13 cellular contexts compared by ENCODE assay signal in the genomic region with DNA sequence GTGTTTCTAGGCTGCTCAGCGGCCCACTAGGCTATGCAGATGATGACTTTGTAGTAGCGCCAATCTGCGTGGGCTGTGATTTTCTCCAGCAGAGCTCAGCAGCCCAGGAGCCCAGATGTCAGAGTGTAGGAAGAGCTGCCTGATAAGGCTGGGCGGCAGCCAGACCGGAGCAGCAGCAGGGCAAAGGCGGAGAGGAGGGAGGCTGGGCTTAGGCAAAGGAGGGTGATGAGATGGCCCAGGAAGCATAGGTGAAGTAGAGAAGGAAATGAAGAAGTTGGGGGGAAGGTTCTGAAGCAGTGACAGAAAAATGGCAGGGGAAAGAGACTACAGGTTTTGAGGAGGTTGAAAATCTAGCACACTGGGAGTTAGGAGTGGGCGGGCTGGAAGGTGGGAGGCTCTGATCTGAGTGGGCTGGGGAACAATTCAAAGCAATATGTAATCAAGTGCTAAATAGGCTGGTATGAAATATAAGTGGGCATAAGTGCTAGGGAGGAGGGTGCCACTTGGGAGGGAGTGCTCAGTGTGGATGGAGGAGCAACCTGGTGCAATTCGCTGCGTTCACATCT. TPM values are rescaled to one million over a fixed set of nuclear protein-coding genes. Genes with fewer than 3 reads are reported as not detected.
DNase-seq lines count a peak whose midpoint lies in the region; ATAC-seq and TF ChIP-seq lines count a peak whose summit lies in the region.
"Had no signal": no experiment of that assay in that cellular context is flagged by ENCODE, and none has a peak within 500 bp of the region (broad histone marks: within the 10 kb centered on the region; RNA-seq: fewer than 3 reads in every experiment).

No MANE protein-coding gene starts in this region.

- no peaks in the 10 kb centered on the region for H3K36me3 Mint-ChIP-seq in HFFc6 (ENCODE audit: low read depth)
- no peaks in the 10 kb centered on the region for H3K36me3 Mint-ChIP-seq in activated T-helper 1 cell treated with anti-CD3 and anti-CD28 coated beads, Interleukin-12 subunit alpha, Interleukin-12 subunit beta, Interleukin-2, Interleukin-4 antibody, amounts not matched to agents 30 ng/mL and 10 ng/mL and 1 ng/mL, durations not matched to agents 14 hours and 24 hours and 36 hours (ENCODE audit: low read depth)

- H3K4me3 ChIP-seq in cardiac muscle cell = no peak overlapping the region
- H3K4me3 ChIP-seq: BLaER1, esophagus muscularis mucosa had no signal

- H3K36me3 ChIP-seq in cardiac muscle cell = no peaks in the 10 kb centered on the region
- H3K36me3 ChIP-seq: BLaER1, esophagus muscularis mucosa had no signal

- peaks cover 20% of the 10 kb centered on the region for H3K4me1 ChIP-seq in cardiac muscle cell (ENCODE audit: low read depth)
- H3K4me1 ChIP-seq: BLaER1 had no signal

- ATAC-seq in SK-N-SH treated with all-trans-retinoic acid at 6 μM for 48 hours = peak; percentile 79
- ATAC-seq: stimulated activated naive CD8-positive, alpha-beta T cell treated with anti-CD3 and anti-CD28 coated beads, Interleukin-15, Interleukin-2, amounts not matched to agents 100 U/mL and 50 U/mL, for 24 hours had no signal

- no peaks in the 10 kb centered on the region for H3K27me3 ChIP-seq in cardiac muscle cell
- H3K27me3 ChIP-seq: BLaER1, esophagus muscularis mucosa had no signal

- peaks cover 53% of the 10 kb centered on the region for H3K4me1 Mint-ChIP-seq in HFFc6 (ENCODE audit: low read depth)
- H3K4me1 Mint-ChIP-seq in activated T-helper 1 cell treated with anti-CD3 and anti-CD28 coated beads, Interleukin-12 subunit alpha, Interleukin-12 subunit beta, Interleukin-2, Interleukin-4 antibody, amounts not matched to agents 30 ng/mL and 10 ng/mL and 1 ng/mL, durations not matched to agents 14 hours and 24 hours and 36 hours (ENCODE audit: low read depth) = no peaks in the 10 kb centered on the region

- TF ChIP-seq CTCF in cardiac muscle cell (IDR thresholded peaks at IDR 0.05; ENCODE audit: low read depth, low read length) (no peak), HFFc6 (IDR thresholded peaks at IDR 0.05) (no peak)

- H3K9me3 ChIP-seq in cardiac muscle cell (ENCODE audit: low read depth) = no peaks in the 10 kb centered on the region
- H3K9me3 ChIP-seq: BLaER1, esophagus muscularis mucosa had no signal

- intact Hi-C loops in activated T-helper 1 cell treated with anti-CD3 and anti-CD28 coated beads, Interleukin-12 subunit alpha, Interleukin-12 subunit beta, Interleukin-2, Interleukin-4 antibody, amounts not matched to agents 30 ng/mL and 10 ng/mL and 1 ng/mL, durations not matched to agents 14 hours and 24 hours and 36 hours (cut with micrococcal nuclease) = no loop called here

- peak overlapping the region; percentile 30 for H3K27ac ChIP-seq in cardiac muscle cell
- H3K27ac ChIP-seq: BLaER1, esophagus muscularis mucosa had no signal

- H3K27ac Mint-ChIP-seq in HFFc6 = no peak overlapping the region
- H3K27ac Mint-ChIP-seq in activated T-helper 1 cell treated with anti-CD3 and anti-CD28 coated beads, Interleukin-12 subunit alpha, Interleukin-12 subunit beta, Interleukin-2, Interleukin-4 antibody, amounts not matched to agents 30 ng/mL and 10 ng/mL and 1 ng/mL, durations not matched to agents 14 hours and 24 hours and 36 hours = no peak overlapping the region

- no peaks in the 10 kb centered on the region for H3K9me3 Mint-ChIP-seq in HFFc6
- peaks cover 12% of the 10 kb centered on the region for H3K9me3 Mint-ChIP-seq in activated T-helper 1 cell treated with anti-CD3 and anti-CD28 coated beads, Interleukin-12 subunit alpha, Interleukin-12 subunit beta, Interleukin-2, Interleukin-4 antibody, amounts not matched to agents 30 ng/mL and 10 ng/mL and 1 ng/mL, durations not matched to agents 14 hours and 24 hours and 36 hours

- DNase-seq in Daoy (ENCODE audit: low read depth) (peak; percentile 43), cardiac muscle cell (ENCODE audit: low read depth in 1 of 2, low spot score in 1 of 2) (peak; percentile 70 to 81), occipital lobe (lab: John Stamatoyannopoulos, UW) (peak; percentile 67), HFFc6 (no peak), epidermal melanocyte (ENCODE audit: insufficient read length, low spot score) (no peak), activated gamma-delta T cell (lab: John Stamatoyannopoulos, UW) (no peak)
- no peak for DNase-seq in activated T-helper 1 cell treated with anti-CD3 and anti-CD28 coated beads, Interleukin-12 subunit alpha, Interleukin-12 subunit beta, Interleukin-2, Interleukin-4 antibody, amounts not matched to agents 30 ng/mL and 10 ng/mL and 1 ng/mL, durations not matched to agents 14 hours and 24 hours and 36 hours (ENCODE audit: low spot score)
- DNase-seq: stimulated activated CD4-positive, alpha-beta T cell treated with anti-CD3 and anti-CD28 coated beads, Interleukin-4, amount 100 ng/mL, for 4 hours; stimulated activated naive CD8-positive, alpha-beta T cell treated with anti-CD3 and anti-CD28 coated beads, Interleukin-15, Interleukin-2, amounts not matched to agents 100 U/mL and 50 U/mL, for 24 hours had no signal

- H3K27me3 Mint-ChIP-seq in HFFc6 (ENCODE audit: insufficient read depth) = peaks cover 6% of the 10 kb centered on the region
- peaks cover 27% of the 10 kb centered on the region for H3K27me3 Mint-ChIP-seq in activated T-helper 1 cell treated with anti-CD3 and anti-CD28 coated beads, Interleukin-12 subunit alpha, Interleukin-12 subunit beta, Interleukin-2, Interleukin-4 antibody, amounts not matched to agents 30 ng/mL and 10 ng/mL and 1 ng/mL, durations not matched to agents 14 hours and 24 hours and 36 hours (ENCODE audit: insufficient read depth)

- no peak overlapping the region for H3K4me3 Mint-ChIP-seq in HFFc6
- H3K4me3 Mint-ChIP-seq in activated T-helper 1 cell treated with anti-CD3 and anti-CD28 coated beads, Interleukin-12 subunit alpha, Interleukin-12 subunit beta, Interleukin-2, Interleukin-4 antibody, amounts not matched to agents 30 ng/mL and 10 ng/mL and 1 ng/mL, durations not matched to agents 14 hours and 24 hours and 36 hours = no peak overlapping the region

TF ChIP-seq in SK-N-SH treated with all-trans-retinoic acid at 6 μM for 48 hours, 23 proteins besides CTCF, POLR2A, EP300 and RAD21:
- TF ChIP-seq ZNF565 (CRISPR knock-in tag; conservative IDR thresholded peaks at IDR 0.05; ENCODE audit: low read depth) (0 out of 2 replicates have a peak, but pooled peaks have one; percentile 16), TCF4 (CRISPR knock-in tag; IDR thresholded peaks at IDR 0.05; ENCODE audit: borderline replicate concordance) (peak; percentile 75; the same call in 1 of the 2 replicates), ISL1 (CRISPR knock-in tag; IDR thresholded peaks at IDR 0.05) (no peak), TSHZ2 (CRISPR knock-in tag; IDR thresholded peaks at IDR 0.05) (peak; percentile 87), ZNF70 (CRISPR knock-in tag; IDR thresholded peaks at IDR 0.05) (no peak), SNAI2 (CRISPR knock-in tag; IDR thresholded peaks at IDR 0.05) (0 out of 2 replicates have a peak, but pooled peaks have one; percentile 28), ZFP3 (CRISPR knock-in tag; IDR thresholded peaks at IDR 0.05) (peak; percentile 71), RARB (CRISPR knock-in tag; IDR thresholded peaks at IDR 0.05) (no peak), ZFP30 (CRISPR knock-in tag; IDR thresholded peaks at IDR 0.05) (no peak), PPARA (CRISPR knock-in tag; IDR thresholded peaks at IDR 0.05; ENCODE audit: borderline replicate concordance) (no peak)

RNA-seq across cellular contexts. Expression of gene CALM2, which starts 29.3 kb away (rescaled TPM):
- 2,237 and 2,574 TPM in 2 replicates for total RNA-seq in Daoy (2014; rRNA removed; shearing (Covaris generic))
- total RNA-seq in cardiac muscle cell (272 and 311 TPM in 2 replicates), occipital lobe (744 TPM)
- 705 and 911 TPM in 2 replicates for polyA plus RNA-seq in cardiac muscle cell
- 1,000 to 10,000 TPM; 1,006 to 1,273 (median 1,121) TPM for total RNA-seq in HFFc6 (2021; fragmentation: NEBNext Ultra II Directional; extraction: Animal tissue kit (Norgen Biotek cat#: 25700))
- 404 and 419 TPM in 2 replicates for total RNA-seq in activated T-helper 1 cell treated with anti-CD3 and anti-CD28 coated beads, Interleukin-12 subunit alpha, Interleukin-12 subunit beta, Interleukin-2, Interleukin-4 antibody, amounts not matched to agents 30 ng/mL and 10 ng/mL and 1 ng/mL, durations not matched to agents 14 hours and 24 hours and 36 hours

RNA-seq across cellular contexts. Expression of gene STPG4, which starts 50.6 kb away (rescaled TPM):
- not detected in 2 replicates for total RNA-seq in Daoy (2014; rRNA removed; shearing (Covaris generic))
- not detected in 2 replicates for total RNA-seq in cardiac muscle cell
- polyA plus RNA-seq in cardiac muscle cell = not detected in 2 replicates
- total RNA-seq in occipital lobe = 0.78 TPM
- total RNA-seq in HFFc6 (2021; fragmentation: NEBNext Ultra II Directional; extraction: Animal tissue kit (Norgen Biotek cat#: 25700)) = under 1 TPM in 3 of 6 experiments, not detected in 3; 0.19 to 0.40 (median 0.25) TPM
- total RNA-seq in activated T-helper 1 cell treated with anti-CD3 and anti-CD28 coated beads, Interleukin-12 subunit alpha, Interleukin-12 subunit beta, Interleukin-2, Interleukin-4 antibody, amounts not matched to agents 30 ng/mL and 10 ng/mL and 1 ng/mL, durations not matched to agents 14 hours and 24 hours and 36 hours = 0.34 TPM in 1 of 2 replicates, not detected in the other
- total RNA-seq: esophagus muscularis mucosa, NCI-H460 had no signal

Comparison
In these comparisons a context has a peak if more than half of its experiments do, and no peak if none do; other contexts are left out.
1. DNase-seq: peak in Daoy (single experiment), cardiac muscle cell (2 of 2) and occipital lobe (single experiment); none in HFFc6 (single experiment), epidermal melanocyte (single experiment), activated T-helper 1 cell treated with anti-CD3 and anti-CD28 coated beads, Interleukin-12 subunit alpha, Interleukin-12 subunit beta, Interleukin-2, Interleukin-4 antibody, amounts not matched to agents 30 ng/mL and 10 ng/mL and 1 ng/mL, durations not matched to agents 14 hours and 24 hours and 36 hours (single experiment) and activated gamma-delta T cell (single experiment).